Comparison of ENCODE assay signal across 7 cellular contexts in the genomic region with DNA sequence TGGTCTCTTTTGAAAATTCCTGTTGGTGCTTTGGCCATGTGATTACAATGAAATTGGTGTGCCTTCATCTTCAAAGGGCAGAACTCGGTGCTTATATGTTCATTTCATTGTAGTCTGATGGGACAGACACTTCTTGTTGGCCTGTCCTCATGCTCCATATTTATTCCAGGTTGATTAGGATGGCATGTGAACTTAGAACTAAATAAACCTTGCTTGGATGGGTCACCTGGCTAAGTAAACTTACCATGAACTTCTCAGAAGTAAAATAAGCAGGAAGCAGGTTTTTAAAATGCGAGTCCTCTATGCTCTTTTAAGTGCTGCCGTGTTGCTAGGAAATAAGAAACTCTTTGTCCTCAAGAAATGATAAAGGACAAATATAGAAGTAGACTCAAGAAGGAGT.
"Had no signal": no experiment of that assay in that cellular context is flagged by ENCODE, and none has a peak within 500 bp of the region (broad histone marks: within the 10 kb centered on the region; RNA-seq: fewer than 3 reads in every experiment).

No MANE protein-coding gene starts in this region.

- DNase-seq: H9, HCEC 1CT, IMR-90, KG1 had no signal

- H3K27ac ChIP-seq: HL-60 had no signal

- H3K4me3 ChIP-seq: GM23338, K562 had no signal

- H3K9me3 Mint-ChIP-seq: GM23338 had no signal

- H3K4me3 Mint-ChIP-seq: GM23338, H9 had no signal

- ATAC-seq: K562 had no signal
